ENCODE assay signal across 1 cellular context in the genomic region with DNA sequence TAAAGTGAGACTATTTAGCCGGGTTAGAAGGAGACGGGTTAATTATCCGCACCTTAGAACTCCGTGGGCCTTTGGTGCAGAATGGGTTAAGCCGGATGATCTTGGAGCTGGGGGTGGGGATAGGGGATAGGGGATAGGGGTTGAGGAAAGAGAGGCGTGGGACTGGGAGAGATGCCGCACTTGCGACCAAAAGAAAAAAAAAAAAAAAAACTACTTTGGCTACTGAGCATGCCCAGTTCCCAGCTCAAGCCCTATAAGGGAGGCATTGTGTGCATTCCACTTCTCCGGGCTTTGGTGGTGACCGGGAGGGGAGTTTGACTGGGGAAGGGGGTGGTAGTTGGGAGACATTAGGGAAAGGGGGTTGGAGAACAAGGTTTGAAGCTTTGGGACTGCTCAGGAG.
TF ChIP-seq lines count a peak whose summit lies in the region.

A gene with protein sequence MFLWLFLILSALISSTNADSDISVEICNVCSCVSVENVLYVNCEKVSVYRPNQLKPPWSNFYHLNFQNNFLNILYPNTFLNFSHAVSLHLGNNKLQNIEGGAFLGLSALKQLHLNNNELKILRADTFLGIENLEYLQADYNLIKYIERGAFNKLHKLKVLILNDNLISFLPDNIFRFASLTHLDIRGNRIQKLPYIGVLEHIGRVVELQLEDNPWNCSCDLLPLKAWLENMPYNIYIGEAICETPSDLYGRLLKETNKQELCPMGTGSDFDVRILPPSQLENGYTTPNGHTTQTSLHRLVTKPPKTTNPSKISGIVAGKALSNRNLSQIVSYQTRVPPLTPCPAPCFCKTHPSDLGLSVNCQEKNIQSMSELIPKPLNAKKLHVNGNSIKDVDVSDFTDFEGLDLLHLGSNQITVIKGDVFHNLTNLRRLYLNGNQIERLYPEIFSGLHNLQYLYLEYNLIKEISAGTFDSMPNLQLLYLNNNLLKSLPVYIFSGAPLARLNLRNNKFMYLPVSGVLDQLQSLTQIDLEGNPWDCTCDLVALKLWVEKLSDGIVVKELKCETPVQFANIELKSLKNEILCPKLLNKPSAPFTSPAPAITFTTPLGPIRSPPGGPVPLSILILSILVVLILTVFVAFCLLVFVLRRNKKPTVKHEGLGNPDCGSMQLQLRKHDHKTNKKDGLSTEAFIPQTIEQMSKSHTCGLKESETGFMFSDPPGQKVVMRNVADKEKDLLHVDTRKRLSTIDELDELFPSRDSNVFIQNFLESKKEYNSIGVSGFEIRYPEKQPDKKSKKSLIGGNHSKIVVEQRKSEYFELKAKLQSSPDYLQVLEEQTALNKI (minus strand): TSS at position 187 of the 400 bp plus-strand sequence. CDS start 4,993 bp downstream, outside the sequence.

TF ChIP-seq in neural cell, 6 proteins besides CTCF, POLR2A, EP300 and RAD21 (continued from another document):
- TF ChIP-seq, protein P1, sequence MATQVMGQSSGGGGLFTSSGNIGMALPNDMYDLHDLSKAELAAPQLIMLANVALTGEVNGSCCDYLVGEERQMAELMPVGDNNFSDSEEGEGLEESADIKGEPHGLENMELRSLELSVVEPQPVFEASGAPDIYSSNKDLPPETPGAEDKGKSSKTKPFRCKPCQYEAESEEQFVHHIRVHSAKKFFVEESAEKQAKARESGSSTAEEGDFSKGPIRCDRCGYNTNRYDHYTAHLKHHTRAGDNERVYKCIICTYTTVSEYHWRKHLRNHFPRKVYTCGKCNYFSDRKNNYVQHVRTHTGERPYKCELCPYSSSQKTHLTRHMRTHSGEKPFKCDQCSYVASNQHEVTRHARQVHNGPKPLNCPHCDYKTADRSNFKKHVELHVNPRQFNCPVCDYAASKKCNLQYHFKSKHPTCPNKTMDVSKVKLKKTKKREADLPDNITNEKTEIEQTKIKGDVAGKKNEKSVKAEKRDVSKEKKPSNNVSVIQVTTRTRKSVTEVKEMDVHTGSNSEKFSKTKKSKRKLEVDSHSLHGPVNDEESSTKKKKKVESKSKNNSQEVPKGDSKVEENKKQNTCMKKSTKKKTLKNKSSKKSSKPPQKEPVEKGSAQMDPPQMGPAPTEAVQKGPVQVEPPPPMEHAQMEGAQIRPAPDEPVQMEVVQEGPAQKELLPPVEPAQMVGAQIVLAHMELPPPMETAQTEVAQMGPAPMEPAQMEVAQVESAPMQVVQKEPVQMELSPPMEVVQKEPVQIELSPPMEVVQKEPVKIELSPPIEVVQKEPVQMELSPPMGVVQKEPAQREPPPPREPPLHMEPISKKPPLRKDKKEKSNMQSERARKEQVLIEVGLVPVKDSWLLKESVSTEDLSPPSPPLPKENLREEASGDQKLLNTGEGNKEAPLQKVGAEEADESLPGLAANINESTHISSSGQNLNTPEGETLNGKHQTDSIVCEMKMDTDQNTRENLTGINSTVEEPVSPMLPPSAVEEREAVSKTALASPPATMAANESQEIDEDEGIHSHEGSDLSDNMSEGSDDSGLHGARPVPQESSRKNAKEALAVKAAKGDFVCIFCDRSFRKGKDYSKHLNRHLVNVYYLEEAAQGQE (IDR thresholded peaks at IDR 0.05; ENCODE audit: borderline replicate concordance): no peak
- no peak for TF ChIP-seq TAF1 (IDR thresholded peaks at IDR 0.05; ENCODE audit: low read depth)
- no peak for TF ChIP-seq SMC3 (conservative IDR thresholded peaks at IDR 0.05; ENCODE audit: poor library complexity)
